In genomic region chr18:8951491-8951890, GRCh38 we compare ENCODE assay signal across 1 cellular context.
TF ChIP-seq lines count a peak whose summit lies in the region.

No MANE protein-coding gene starts in this region.

TF ChIP-seq in K562, 482 proteins besides CTCF, POLR2A, EP300 and RAD21 (continued from another document and continues in another):
- TF ChIP-seq HDAC3 (IDR thresholded peaks at IDR 0.05; ENCODE audit: borderline replicate concordance, partially characterized antibody), result no peak
- TF ChIP-seq MEIS2 (IDR thresholded peaks at IDR 0.05; ENCODE audit: partially characterized antibody), result peak; percentile 39
- no peak for TF ChIP-seq ZKSCAN1 (IDR thresholded peaks at IDR 0.05; ENCODE audit: low read depth, low read length)
- TF ChIP-seq ZNF695 (CRISPR knock-in tag; IDR thresholded peaks at IDR 0.05), result no peak
- peak; percentile 58; the same call in 1 of the 2 replicates for TF ChIP-seq DMBX1 (CRISPR knock-in tag; IDR thresholded peaks at IDR 0.05; ENCODE audit: borderline replicate concordance)
- TF ChIP-seq USF1 (CRISPR knock-in tag; IDR thresholded peaks at IDR 0.05), result no peak
- TF ChIP-seq ZNF507 (tag; conservative IDR thresholded peaks at IDR 0.05), result no peak
- TF ChIP-seq ZSCAN32 (CRISPR knock-in tag; IDR thresholded peaks at IDR 0.05), result no peak
- TF ChIP-seq ETS2 (tag; IDR thresholded peaks at IDR 0.05; ENCODE audit: borderline replicate concordance, poor library complexity, severe bottlenecking), result no peak
- no peak for TF ChIP-seq SIX5 (IDR thresholded peaks at IDR 0.05; ENCODE audit: borderline replicate concordance in 1 of 2, insufficient read depth in 1 of 2, low read depth in 1 of 2, low read length in 2 of 2)
- no peak for TF ChIP-seq ZNF165 (CRISPR knock-in tag; IDR thresholded peaks at IDR 0.05; ENCODE audit: borderline replicate concordance)
- TF ChIP-seq ATF3 (IDR thresholded peaks at IDR 0.05), result no peak
- TF ChIP-seq ATF3 (CRISPR knock-in tag; conservative IDR thresholded peaks at IDR 0.05), result no peak
- TF ChIP-seq RCOR1 (IDR thresholded peaks at IDR 0.05; ENCODE audit: borderline replicate concordance in 1 of 2, low read depth in 2 of 2, low read length in 2 of 2), result peak in 1 of 2 experiments; percentile 41; a peak in 1 of 4 replicates
- TF ChIP-seq MECOM (CRISPR knock-in tag; IDR thresholded peaks at IDR 0.05), result no peak
- no peak for TF ChIP-seq ZNF347 (CRISPR knock-in tag; IDR thresholded peaks at IDR 0.05; ENCODE audit: low read depth)
- TF ChIP-seq SRSF9 (IDR thresholded peaks at IDR 0.05; ENCODE audit: borderline replicate concordance, low read depth, low read length), result no peak
- no peak for TF ChIP-seq ZNF143 (CRISPR knock-in tag; IDR thresholded peaks at IDR 0.05)
- peak; percentile 75 for TF ChIP-seq TCF3 (CRISPR knock-in tag; IDR thresholded peaks at IDR 0.05)
- no peak for TF ChIP-seq ZNF518B (CRISPR knock-in tag; IDR thresholded peaks at IDR 0.05)
- TF ChIP-seq TAL1 (IDR thresholded peaks at IDR 0.05), result peak; percentile 49; the same call in 1 of the 2 replicates
- TF ChIP-seq ZNF408 (CRISPR knock-in tag; IDR thresholded peaks at IDR 0.05; ENCODE audit: low read depth), result no peak
- TF ChIP-seq PKNOX1 (IDR thresholded peaks at IDR 0.05), result peak; percentile 49; the same call in 1 of the 2 replicates
- no peak for TF ChIP-seq ZBTB1 (CRISPR knock-in tag; IDR thresholded peaks at IDR 0.05; ENCODE audit: borderline replicate concordance, low read depth)
- peak; percentile 33; the same call in 1 of the 2 replicates for TF ChIP-seq SMAD4 (CRISPR knock-in tag; conservative IDR thresholded peaks at IDR 0.05)
- peak; percentile 80 for TF ChIP-seq CBFA2T3 (IDR thresholded peaks at IDR 0.05)
- no peak for TF ChIP-seq EHMT2 (IDR thresholded peaks at IDR 0.05)
- TF ChIP-seq CHAMP1 (IDR thresholded peaks at IDR 0.05), result no peak
- TF ChIP-seq ETV6 (IDR thresholded peaks at IDR 0.05; ENCODE audit: borderline replicate concordance in 1 of 2, low read depth in 2 of 2, low read length in 1 of 2), result no peak
- TF ChIP-seq ETV6 (CRISPR knock-in tag; IDR thresholded peaks at IDR 0.05; ENCODE audit: borderline replicate concordance), result no peak
- TF ChIP-seq SMARCB1 (IDR thresholded peaks at IDR 0.05; ENCODE audit: insufficient read length, low read depth), result no peak
- no peak for TF ChIP-seq SRSF3 (IDR thresholded peaks at IDR 0.05; ENCODE audit: insufficient read depth, low read length)
- no peak for TF ChIP-seq ZNF324 (CRISPR knock-in tag; IDR thresholded peaks at IDR 0.05)
- TF ChIP-seq ZFX (CRISPR knock-in tag; IDR thresholded peaks at IDR 0.05), result no peak
- TF ChIP-seq CTBP1 (IDR thresholded peaks at IDR 0.05; ENCODE audit: borderline replicate concordance), result peak; percentile 88
- peak; percentile 24; the same call in 1 of the 2 replicates for TF ChIP-seq NCOR1 (IDR thresholded peaks at IDR 0.05)
- no peak for TF ChIP-seq HNRNPUL1 (IDR thresholded peaks at IDR 0.05; ENCODE audit: low read length)
- TF ChIP-seq VEZF1 (CRISPR knock-in tag; IDR thresholded peaks at IDR 0.05), result no peak
- TF ChIP-seq SLC30A9 (CRISPR knock-in tag; IDR thresholded peaks at IDR 0.05), result no peak
- TF ChIP-seq ZNF780A (CRISPR knock-in tag; IDR thresholded peaks at IDR 0.05), result no peak
- no peak for TF ChIP-seq SMARCA4 (IDR thresholded peaks at IDR 0.05)
- no peak for TF ChIP-seq BRD4 (IDR thresholded peaks at IDR 0.05)
- peak; percentile 16; the same call in 1 of the 2 replicates for TF ChIP-seq MTA2 (IDR thresholded peaks at IDR 0.05; ENCODE audit: low read depth)
- TF ChIP-seq TSC22D4 (tag; IDR thresholded peaks at IDR 0.05), result no peak
- no peak for TF ChIP-seq CC2D1A (IDR thresholded peaks at IDR 0.05)
- TF ChIP-seq ZNF354B (CRISPR knock-in tag; IDR thresholded peaks at IDR 0.05), result no peak
- no peak for TF ChIP-seq CUX1 (CRISPR knock-in tag; IDR thresholded peaks at IDR 0.05)
- peak; percentile 90 for TF ChIP-seq ZEB2 (IDR thresholded peaks at IDR 0.05)
- no peak for TF ChIP-seq CREB3 (tag; conservative IDR thresholded peaks at IDR 0.05; ENCODE audit: low read depth)
- no peak for TF ChIP-seq E2F4 (CRISPR knock-in tag; IDR thresholded peaks at IDR 0.05; ENCODE audit: low read depth)
